In genomic region chr21:17527711-17528110, GRCh38 we compare ENCODE assay signal across 25 cellular contexts. TPM values are rescaled to one million over a fixed set of nuclear protein-coding genes. Genes with fewer than 3 reads are reported as not detected.
DNase-seq lines count a peak whose midpoint lies in the region; ATAC-seq and TF ChIP-seq lines count a peak whose summit lies in the region.
"Had no signal": no experiment of that assay in that cellular context is flagged by ENCODE, and none has a peak within 500 bp of the region (broad histone marks: within the 10 kb centered on the region; RNA-seq: fewer than 3 reads in every experiment).

No MANE protein-coding gene starts in this region.

- H2AFZ ChIP-seq in GM23338 (no peak overlapping the region), trophoblast cell (ENCODE audit: insufficient read depth, low read length, poor library complexity) (no peak overlapping the region)

- peak overlapping the region; percentile 2 for H3K4me3 ChIP-seq in GM23338
- H3K4me3 ChIP-seq in SK-N-MC = peak overlapping the region; percentile 50; the same call in 1 of the 2 replicates
- no peak overlapping the region for H3K4me3 ChIP-seq in trophoblast cell (ENCODE audit: low read depth, low read length)
- H3K4me3 ChIP-seq in naive thymus-derived CD4-positive, alpha-beta T cell (ENCODE audit: low read length) = no peak overlapping the region
- H3K4me3 ChIP-seq: heart right ventricle, psoas muscle, transverse colon had no signal

- intact Hi-C loops in naive thymus-derived CD4-positive, alpha-beta T cell (cut with micrococcal nuclease) = no loop called here

- TF ChIP-seq CTCF in GM23338 (conservative IDR thresholded peaks at IDR 0.05; ENCODE audit: low read depth in 2 of 2) = no peak
- no peak for TF ChIP-seq CTCF in endothelial cell (IDR thresholded peaks at IDR 0.05; ENCODE audit: unreplicated experiment)

- no peak overlapping the region for H4K91ac ChIP-seq in trophoblast cell (ENCODE audit: low read depth, low read length)

- no peak overlapping the region for H3K9ac ChIP-seq in SK-N-MC (ENCODE audit: insufficient read length)
- H3K9ac ChIP-seq in trophoblast cell (ENCODE audit: low read length) = no peak overlapping the region

- H3K14ac ChIP-seq in trophoblast cell (ENCODE audit: low read length) = no peak overlapping the region

- H4K12ac ChIP-seq in trophoblast cell (ENCODE audit: low read depth, low read length) = no peak overlapping the region

- no peaks in the 10 kb centered on the region for H3K27me3 Mint-ChIP-seq in GM23338 (ENCODE audit: insufficient read depth, low read depth, poor library complexity)
- H3K27me3 Mint-ChIP-seq in endothelial cell (ENCODE audit: unreplicated experiment) = no peaks in the 10 kb centered on the region
- H3K27me3 Mint-ChIP-seq in naive thymus-derived CD4-positive, alpha-beta T cell = peaks cover 0 to 4% (median 2%) of the 10 kb centered on the region in 5 donors
- H3K27me3 Mint-ChIP-seq: stimulated activated naive CD8-positive, alpha-beta T cell treated with anti-CD3 and anti-CD28 coated beads, Interleukin-15, amount 100 ng/mL, for 72 hours had no signal

- H3K4ac ChIP-seq in trophoblast cell (ENCODE audit: low read depth, low read length) = no peak overlapping the region

- H3K23ac ChIP-seq in trophoblast cell (ENCODE audit: low read length) = no peak overlapping the region

- no peak overlapping the region for H2BK5ac ChIP-seq in trophoblast cell (ENCODE audit: low read depth, low read length, poor library complexity)

- no peak overlapping the region for H2BK12ac ChIP-seq in trophoblast cell (ENCODE audit: low read length)

- H3K4me1 ChIP-seq in GM23338 (ENCODE audit: insufficient read depth) (peaks cover 75% of the 10 kb centered on the region), trophoblast cell (ENCODE audit: control insufficient read depth in 1 of 2, insufficient read depth in 2 of 2, low read length in 2 of 2) (peaks cover 2 to 7% of the 10 kb centered on the region in 2 experiments)
- no peaks in the 10 kb centered on the region for H3K4me1 ChIP-seq in naive thymus-derived CD4-positive, alpha-beta T cell (ENCODE audit: control insufficient read depth in 2 of 2, insufficient read depth in 2 of 2, low read length in 2 of 2)
- H3K4me1 ChIP-seq: psoas muscle had no signal

- H3K4me2 ChIP-seq in GM23338 (peak overlapping the region; percentile 16), trophoblast cell (ENCODE audit: low read length) (peak overlapping the region; percentile 0)

- peaks cover 40% of the 10 kb centered on the region for H4K20me1 ChIP-seq in GM23338 (replicated peaks; ENCODE audit: insufficient read depth)

- H3K79me2 ChIP-seq in GM23338 (replicated peaks; ENCODE audit: insufficient read depth) (peaks cover 100% of the 10 kb centered on the region), trophoblast cell (ENCODE audit: control insufficient read depth, insufficient read depth, low read length, poor library complexity) (peaks cover 7% of the 10 kb centered on the region)

- DNase-seq in GM23338 (ENCODE audit: low spot score) (peak; percentile 53), SK-N-MC (ENCODE audit: low read depth, low spot score) (no peak), endothelial cell (ENCODE audit: low spot score) (no peak), trophoblast cell (no peak), amygdala (lab: John Stamatoyannopoulos, UW) (no peak)
- DNase-seq in naive thymus-derived CD4-positive, alpha-beta T cell = no peak
- DNase-seq: activated CD4-positive, alpha-beta T cell treated with anti-CD3 and anti-CD28 coated beads for 4 hours; activated effector memory CD4-positive, alpha-beta T cell treated with Interleukin-2 at 50 U/mL for 16 hours; activated naive CD8-positive, alpha-beta T cell treated with anti-CD3 and anti-CD28 coated beads, Interleukin-2, amount 10 ng/mL, durations not matched to agents 7 days and 5 days; activated T-cell treated with anti-CD3 and anti-CD28 coated beads for 4 hours; DND-41; effector CD4-positive, alpha-beta T cell; heart right ventricle; Kasumi-1; left colon; MV-4-11; NCI-H146; NCI-H2107; NCI-H82; psoas muscle; stimulated activated naive CD8-positive, alpha-beta T cell treated with anti-CD3 and anti-CD28 coated beads, Interleukin-15, amount 100 ng/mL, for 72 hours; transverse colon had no signal

- no peaks in the 10 kb centered on the region for H3K27me3 ChIP-seq in GM23338 (ENCODE audit: insufficient read depth)
- H3K27me3 ChIP-seq in trophoblast cell (ENCODE audit: insufficient read depth, low read length) = no peaks in the 10 kb centered on the region
- H3K27me3 ChIP-seq in naive thymus-derived CD4-positive, alpha-beta T cell (ENCODE audit: control insufficient read depth in 2 of 2, insufficient read depth in 2 of 2, low read length in 2 of 2) = no peaks in the 10 kb centered on the region
- H3K27me3 ChIP-seq: heart right ventricle, transverse colon had no signal

- H3K36me3 ChIP-seq in GM23338 (ENCODE audit: insufficient read depth) (no peaks in the 10 kb centered on the region), SK-N-MC (ENCODE audit: insufficient read depth, low read length) (no peaks in the 10 kb centered on the region), trophoblast cell (ENCODE audit: control insufficient read depth in 1 of 2, insufficient read depth in 2 of 2, low read length in 2 of 2) (peaks cover 0 to 3% of the 10 kb centered on the region in 2 experiments)
- H3K36me3 ChIP-seq in naive thymus-derived CD4-positive, alpha-beta T cell (ENCODE audit: control insufficient read depth in 2 of 3, insufficient read depth in 3 of 3, low read length in 3 of 3) = no peaks in the 10 kb centered on the region
- H3K36me3 ChIP-seq: heart right ventricle, transverse colon had no signal

- H3F3A ChIP-seq in GM23338 (replicated peaks; ENCODE audit: low read depth) = no peaks in the 10 kb centered on the region

- WGBS in trophoblast cell (ENCODE audit: extremely low coverage, insufficient coverage, insufficient read length) = no CpG with 5 or more reads among the region's 5 CpGs

- H3K9me3 Mint-ChIP-seq in GM23338 = peaks cover 2% of the 10 kb centered on the region; the same call in 1 of the 3 replicates
- no peaks in the 10 kb centered on the region for H3K9me3 Mint-ChIP-seq in endothelial cell (ENCODE audit: unreplicated experiment)
- H3K9me3 Mint-ChIP-seq in naive thymus-derived CD4-positive, alpha-beta T cell = no peaks in the 10 kb centered on the region
- H3K9me3 Mint-ChIP-seq: activated naive CD8-positive, alpha-beta T cell treated with anti-CD3 and anti-CD28 coated beads, Interleukin-2, amount 10 ng/mL, durations not matched to agents 7 days and 5 days; HFFc6; stimulated activated naive CD8-positive, alpha-beta T cell treated with anti-CD3 and anti-CD28 coated beads, Interleukin-15, amount 100 ng/mL, for 72 hours had no signal

- H3K4me3 Mint-ChIP-seq in GM23338 (no peak overlapping the region), endothelial cell (ENCODE audit: unreplicated experiment) (no peak overlapping the region)
- no peak overlapping the region for H3K4me3 Mint-ChIP-seq in naive thymus-derived CD4-positive, alpha-beta T cell
- H3K4me3 Mint-ChIP-seq: activated naive CD8-positive, alpha-beta T cell treated with anti-CD3 and anti-CD28 coated beads, Interleukin-2, amount 10 ng/mL, durations not matched to agents 7 days and 5 days; HFFc6; stimulated activated naive CD8-positive, alpha-beta T cell treated with anti-CD3 and anti-CD28 coated beads, Interleukin-15, amount 100 ng/mL, for 72 hours had no signal

- H3K27ac ChIP-seq in GM23338 (ENCODE audit: low read depth) (peak overlapping the region; percentile 61), SK-N-MC (peak overlapping the region; percentile 86; the same call in 1 of the 2 replicates), trophoblast cell (ENCODE audit: low read depth, low read length) (peak overlapping the region; percentile 31)
- no peak overlapping the region for H3K27ac ChIP-seq in naive thymus-derived CD4-positive, alpha-beta T cell (ENCODE audit: low read depth, low read length)
- H3K27ac ChIP-seq: psoas muscle, transverse colon had no signal

- H2BK120ac ChIP-seq in trophoblast cell (ENCODE audit: insufficient read depth, low read length, poor library complexity) = no peak overlapping the region

- peaks cover 57% of the 10 kb centered on the region for H3K4me1 Mint-ChIP-seq in GM23338
- H3K4me1 Mint-ChIP-seq in endothelial cell (ENCODE audit: unreplicated experiment) = peaks cover 18% of the 10 kb centered on the region
- peaks cover 0 to 1% (median 0%) of the 10 kb centered on the region in 7 donors for H3K4me1 Mint-ChIP-seq in naive thymus-derived CD4-positive, alpha-beta T cell
- H3K4me1 Mint-ChIP-seq: activated naive CD8-positive, alpha-beta T cell treated with anti-CD3 and anti-CD28 coated beads, Interleukin-2, amount 10 ng/mL, durations not matched to agents 7 days and 5 days; stimulated activated naive CD8-positive, alpha-beta T cell treated with anti-CD3 and anti-CD28 coated beads, Interleukin-15, amount 100 ng/mL, for 72 hours had no signal

- POLR2A ChIA-PET in naive thymus-derived CD4-positive, alpha-beta T cell (lab: Charles Lee) = no interaction called here

- ATAC-seq in GM23338 = no peak
- ATAC-seq in HG03571 (IDR thresholded peaks at IDR 0.05; ENCODE audit: unreplicated experiment) = no peak
- no peak for ATAC-seq in naive thymus-derived CD4-positive, alpha-beta T cell
- ATAC-seq in HG03354 (IDR thresholded peaks at IDR 0.05; ENCODE audit: poor library complexity, severe bottlenecking, unreplicated experiment) = no peak
- ATAC-seq: left colon; psoas muscle; stimulated activated naive CD8-positive, alpha-beta T cell treated with anti-CD3 and anti-CD28 coated beads, Interleukin-15, amount 100 ng/mL, for 72 hours had no signal

- H3K79me1 ChIP-seq in trophoblast cell (ENCODE audit: low read length) = peaks cover 2% of the 10 kb centered on the region

- H3K9me2 ChIP-seq in GM23338 (ENCODE audit: insufficient read depth) = no peaks in the 10 kb centered on the region

- no peak overlapping the region for H4K8ac ChIP-seq in trophoblast cell (ENCODE audit: low read depth, low read length)

- CTCF ChIA-PET in naive thymus-derived CD4-positive, alpha-beta T cell (lab: Charles Lee) = interaction anchor here (0.6 kb wide), 1 partner anchor 8 kb away, joined by 3 read pairs; no protein-coding TSS in a partner anchor

- H2AK5ac ChIP-seq in trophoblast cell (ENCODE audit: low read length) = no peak overlapping the region

- H3K27ac Mint-ChIP-seq in GM23338 (peak overlapping the region; percentile 81), endothelial cell (ENCODE audit: unreplicated experiment) (peak overlapping the region; percentile 74)
- no peak overlapping the region for H3K27ac Mint-ChIP-seq in naive thymus-derived CD4-positive, alpha-beta T cell
- H3K27ac Mint-ChIP-seq: activated naive CD8-positive, alpha-beta T cell treated with anti-CD3 and anti-CD28 coated beads, Interleukin-2, amount 10 ng/mL, durations not matched to agents 7 days and 5 days; HFFc6; stimulated activated naive CD8-positive, alpha-beta T cell treated with anti-CD3 and anti-CD28 coated beads, Interleukin-15, amount 100 ng/mL, for 72 hours had no signal

- H3K9me3 ChIP-seq in SK-N-MC (ENCODE audit: low read depth, low read length) (no peaks in the 10 kb centered on the region), trophoblast cell (ENCODE audit: insufficient read depth, low read depth, low read length) (no peaks in the 10 kb centered on the region)
- H3K9me3 ChIP-seq in naive thymus-derived CD4-positive, alpha-beta T cell (ENCODE audit: control insufficient read depth in 2 of 3, low read length in 3 of 3) = no peaks in the 10 kb centered on the region
- H3K9me3 ChIP-seq: heart right ventricle, psoas muscle, transverse colon had no signal

- H3K36me3 Mint-ChIP-seq in GM23338 (ENCODE audit: low read depth) (peaks cover 12% of the 10 kb centered on the region; the same call in 2 of the 3 replicates), endothelial cell (ENCODE audit: low read depth, unreplicated experiment) (no peaks in the 10 kb centered on the region)
- H3K36me3 Mint-ChIP-seq in naive thymus-derived CD4-positive, alpha-beta T cell = peaks cover 0 to 6% (median 3%) of the 10 kb centered on the region in 5 donors
- H3K36me3 Mint-ChIP-seq: activated naive CD8-positive, alpha-beta T cell treated with anti-CD3 and anti-CD28 coated beads, Interleukin-2, amount 10 ng/mL, durations not matched to agents 7 days and 5 days had no signal

- no peak overlapping the region for H3K18ac ChIP-seq in trophoblast cell (ENCODE audit: low read length)

RNA-seq across cellular contexts. Expression of gene CXADR, which starts 14.9 kb away (rescaled TPM):
- total RNA-seq in GM23338 (2014; rRNA removed; shearing (Covaris generic)) = 207 and 227 TPM in 2 replicates
- 89.4 and 126 TPM in 2 replicates for polyA plus RNA-seq in GM23338 (2016; fragmentation: Nextera tagmentation; extraction: Ambion mirVana)
- total RNA-seq in endothelial cell (ENCODE audit: unreplicated experiment) = 19.4 TPM
- 30.9 and 31.6 TPM in 2 replicates for polyA plus RNA-seq in trophoblast cell (2013)
- total RNA-seq in naive thymus-derived CD4-positive, alpha-beta T cell = 1 to 10 TPM in 1 of 5 experiments, under 1 TPM in 4; 0.12 to 1.8 (median 0.51) TPM
- polyA plus RNA-seq in naive thymus-derived CD4-positive, alpha-beta T cell = 1 to 10 TPM; 1.5 to 2.4 TPM

Comparison
In these comparisons a context has a peak if more than half of its experiments do, and no peak if none do; other contexts are left out.
1. H3K4me3 ChIP-seq: peak in GM23338 (single experiment) and SK-N-MC (single experiment); none in trophoblast cell (single experiment) and naive thymus-derived CD4-positive, alpha-beta T cell (single experiment).
2. H3K27ac Mint-ChIP-seq: peak in GM23338 (single experiment) and endothelial cell (single experiment); none in naive thymus-derived CD4-positive, alpha-beta T cell (0 of 9).
3. RNA of gene CXADR, which starts 14.9 kb away (total RNA-seq): 207 to 227 TPM in GM23338; 19.4 TPM in endothelial cell (single experiment) and 0.12 to 1.8 TPM in naive thymus-derived CD4-positive, alpha-beta T cell; every median in the first group is over 10 times any median in the second.